In the genomic region with DNA sequence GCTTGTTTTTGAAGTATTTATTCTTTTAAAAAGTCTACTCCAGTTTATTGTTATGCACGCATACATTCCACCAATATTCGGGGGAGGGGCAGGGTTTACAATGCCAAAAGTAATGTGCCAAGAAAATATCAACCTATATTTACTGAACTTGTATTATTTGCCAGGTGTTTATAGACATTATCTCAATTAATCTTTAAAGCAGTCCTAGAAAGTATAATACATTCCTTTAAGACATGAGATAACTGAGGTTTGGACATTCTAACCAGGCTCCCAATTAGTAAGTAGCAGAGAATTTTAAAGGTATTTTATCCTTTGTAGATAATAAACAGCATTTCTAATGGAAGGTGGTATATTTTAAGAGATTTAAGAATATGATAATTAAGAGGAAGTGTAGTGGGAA, we compare ENCODE assay signal across 2 cellular contexts.
A peak's percentile ranks its signal among the peaks of the same experiment; 100 is the strongest.
TF ChIP-seq lines count a peak whose summit lies in the region.

No MANE protein-coding gene starts in this region.

TF ChIP-seq in HCT116, 20 proteins besides CTCF, POLR2A, EP300 and RAD21:
- no peak for TF ChIP-seq SRF (IDR thresholded peaks at IDR 0.05; ENCODE audit: low read depth)
- no peak for TF ChIP-seq ZFX (IDR thresholded peaks at IDR 0.05)
- TF ChIP-seq, protein P1, sequence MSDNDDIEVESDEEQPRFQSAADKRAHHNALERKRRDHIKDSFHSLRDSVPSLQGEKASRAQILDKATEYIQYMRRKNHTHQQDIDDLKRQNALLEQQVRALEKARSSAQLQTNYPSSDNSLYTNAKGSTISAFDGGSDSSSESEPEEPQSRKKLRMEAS (IDR thresholded peaks at IDR 0.05), result no peak
- TF ChIP-seq POLR2AphosphoS5 (IDR thresholded peaks at IDR 0.05; ENCODE audit: low read depth, low read length), result no peak
- TF ChIP-seq ZNF274 (IDR thresholded peaks at IDR 0.05; ENCODE audit: low read depth, low read length), result no peak
- TF ChIP-seq EZH2 (IDR thresholded peaks at IDR 0.05), result no peak
- TF ChIP-seq TCF7L2 (IDR thresholded peaks at IDR 0.05; ENCODE audit: borderline replicate concordance, extremely low read depth, insufficient read depth, insufficient read length), result no peak
- no peak for TF ChIP-seq SIN3A (IDR thresholded peaks at IDR 0.05; ENCODE audit: low read depth)
- TF ChIP-seq ATF3 (IDR thresholded peaks at IDR 0.05), result no peak
- TF ChIP-seq SP1 (IDR thresholded peaks at IDR 0.05; ENCODE audit: low read depth), result no peak
- TF ChIP-seq CEBPB (IDR thresholded peaks at IDR 0.05; ENCODE audit: low read depth), result no peak
- TF ChIP-seq REST (IDR thresholded peaks at IDR 0.05; ENCODE audit: low read depth), result no peak
- no peak for TF ChIP-seq FOSL1 (IDR thresholded peaks at IDR 0.05; ENCODE audit: low read depth)
- no peak for TF ChIP-seq ZBTB33 (IDR thresholded peaks at IDR 0.05; ENCODE audit: extremely low read depth, insufficient replicate concordance, low read length)
- no peak for TF ChIP-seq JUND (IDR thresholded peaks at IDR 0.05)
- no peak for TF ChIP-seq YY1 (IDR thresholded peaks at IDR 0.05; ENCODE audit: extremely low read depth, insufficient replicate concordance, low read depth, low read length)
- TF ChIP-seq EGR1 (IDR thresholded peaks at IDR 0.05; ENCODE audit: low read depth), result no peak
- TF ChIP-seq EZH2phosphoT487 (IDR thresholded peaks at IDR 0.05; ENCODE audit: borderline replicate concordance), result no peak
- no peak for TF ChIP-seq ELF1 (IDR thresholded peaks at IDR 0.05; ENCODE audit: borderline replicate concordance, low read depth)
TF ChIP-seq in HCT116: peak in this region for 0.

TF ChIP-seq in H1, 55 proteins besides CTCF, POLR2A, EP300 and RAD21:
- no peak for TF ChIP-seq MAFK (IDR thresholded peaks at IDR 0.05; ENCODE audit: low read depth, low read length)
- TF ChIP-seq KDM1A (IDR thresholded peaks at IDR 0.05; ENCODE audit: borderline replicate concordance, low read length), result no peak
- no peak for TF ChIP-seq NRF1 (IDR thresholded peaks at IDR 0.05; ENCODE audit: low read depth, low read length)
- peak; percentile 54; the same call in 1 of the 2 replicates for TF ChIP-seq POU5F1 (IDR thresholded peaks at IDR 0.05; ENCODE audit: low read depth, low read length)
- TF ChIP-seq RFX5 (IDR thresholded peaks at IDR 0.05; ENCODE audit: borderline replicate concordance, low read depth, low read length), result no peak
- TF ChIP-seq SP2 (IDR thresholded peaks at IDR 0.05; ENCODE audit: low read length), result no peak
- no peak for TF ChIP-seq CHD1 (IDR thresholded peaks at IDR 0.05; ENCODE audit: low read depth, low read length)
